In genomic region chr9:89602978-89603628, GRCh38 we compare ENCODE assay signal across 8 cellular contexts. TPM values are rescaled to one million over a fixed set of nuclear protein-coding genes. Genes with fewer than 3 reads are reported as not detected.
DNase-seq lines count a peak whose midpoint lies in the region; ATAC-seq and TF ChIP-seq lines count a peak whose summit lies in the region.

No MANE protein-coding gene starts in this region.

- TF ChIP-seq POLR2A in Peyer's patch (IDR thresholded peaks at IDR 0.05): peak in 1 of 2 donors; percentile 9

- no peak overlapping the region for H2AFZ ChIP-seq in Karpas-422 (ENCODE audit: low read length)

- no peaks in the 10 kb centered on the region for H3K79me2 ChIP-seq in Karpas-422 (ENCODE audit: low read length)

- POLR2A ChIA-PET in GM10248 (lab: Yijun Ruan, JAX): interaction anchor here (0.7 to 1.2 kb wide), 3 partner anchors 148 to 359 kb away, joined by 3 to 4 read pairs (median 4); no protein-coding TSS in a partner anchor

- no peaks in the 10 kb centered on the region for H4K20me1 ChIP-seq in Karpas-422 (ENCODE audit: insufficient read depth, low read depth, low read length)

- H3K36me3 ChIP-seq in Karpas-422 (ENCODE audit: insufficient read depth, low read length) (no peaks in the 10 kb centered on the region), Peyer's patch (no peaks in the 10 kb centered on the region)

- peaks cover 0 to 2% of the 10 kb centered on the region in 2 donors for H3K36me3 Mint-ChIP-seq in activated T-cell treated with anti-CD3 and anti-CD28 coated beads, Interleukin-2, amount 50 U/mL, for 72 hours (ENCODE audit: insufficient read depth in 2 of 2)

- peak; percentile 93 for TF ChIP-seq CTCF in GM10248 (IDR thresholded peaks at IDR 0.05; ENCODE audit: control extremely low read depth, extremely low read depth, low read depth, missing control alignments)
- TF ChIP-seq CTCF in Peyer's patch (IDR thresholded peaks at IDR 0.05): peak; percentile 66 to 95 (median 88)

- H3K9me3 Mint-ChIP-seq in activated T-cell treated with anti-CD3 and anti-CD28 coated beads, Interleukin-2, amount 50 U/mL, for 72 hours: no peaks in the 10 kb centered on the region

- CTCF ChIA-PET in GM10248 (lab: Yijun Ruan, JAX): interaction anchor here (0.6 to 19.3 kb wide), 67 partner anchors 8 to 1277 kb away, joined by 3 to 298 read pairs (median 4); no protein-coding TSS in a partner anchor

- peak overlapping the region; percentile 45 for H3K27ac Mint-ChIP-seq in activated T-cell treated with anti-CD3 and anti-CD28 coated beads, Interleukin-2, amount 50 U/mL, for 72 hours

- no peaks in the 10 kb centered on the region for H3K27me3 Mint-ChIP-seq in activated T-cell treated with anti-CD3 and anti-CD28 coated beads, Interleukin-2, amount 50 U/mL, for 72 hours (ENCODE audit: low read depth)

- H3K27me3 ChIP-seq in Karpas-422 (ENCODE audit: low read length) (no peaks in the 10 kb centered on the region), Peyer's patch (no peaks in the 10 kb centered on the region)

- H3K4me1 Mint-ChIP-seq in activated T-cell treated with anti-CD3 and anti-CD28 coated beads, Interleukin-2, amount 50 U/mL, for 72 hours (ENCODE audit: low read depth): peaks cover 30% of the 10 kb centered on the region

- H3K4me3 Mint-ChIP-seq in activated T-cell treated with anti-CD3 and anti-CD28 coated beads, Interleukin-2, amount 50 U/mL, for 72 hours: peak overlapping the region; percentile 85 to 91

- no peak overlapping the region for H3K9ac ChIP-seq in Karpas-422 (ENCODE audit: low read length)

- H3K9me3 ChIP-seq in Karpas-422 (ENCODE audit: low read length) (no peaks in the 10 kb centered on the region), Peyer's patch (no peaks in the 10 kb centered on the region)

- DNase-seq in GM10248 (ENCODE audit: extremely low spot score): peak; percentile 81
- peak; percentile 91 for DNase-seq in Karpas-422
- peak; percentile 86 to 96 (median 95) for DNase-seq in Peyer's patch
- DNase-seq in activated T-cell treated with anti-CD3 and anti-CD28 coated beads, Interleukin-2, amount 50 U/mL, for 72 hours: peak; percentile 90 to 91
- peak; percentile 58 for DNase-seq in fibroblast of gingiva (ENCODE audit: low read depth)
- peak; percentile 84 for DNase-seq in myocyte (ENCODE audit: low read depth)
- DNase-seq in stimulated activated CD8-positive, alpha-beta memory T cell treated with anti-CD3 and anti-CD28 coated beads, Interleukin-4, amount 100 ng/mL, for 48 hours: peak; percentile 93

- H3K4me1 ChIP-seq in Karpas-422 (ENCODE audit: low read length) (peaks cover 14% of the 10 kb centered on the region), Peyer's patch (peaks cover 0 to 31% (median 21%) of the 10 kb centered on the region in 4 donors)

- no peak overlapping the region for H3K4me3 ChIP-seq in Karpas-422 (ENCODE audit: low read length)
- H3K4me3 ChIP-seq in Peyer's patch: peak overlapping the region; percentile 49 to 94 (median 58)

- peak overlapping the region; percentile 49 for H3K4me2 ChIP-seq in Karpas-422 (ENCODE audit: low read depth, low read length, poor library complexity, severe bottlenecking)

- ATAC-seq in activated T-cell treated with anti-CD3 and anti-CD28 coated beads, Interleukin-2, amount 50 U/mL, for 72 hours (replicated peaks in 1 of 2): peak; percentile 23 to 27
- no peak for ATAC-seq in GM18873 (IDR thresholded peaks at IDR 0.05; ENCODE audit: low FRiP score, unreplicated experiment)

- H3K9me2 ChIP-seq in Karpas-422 (replicated peaks; ENCODE audit: insufficient read depth, low read length): no peaks in the 10 kb centered on the region

- H3K27ac ChIP-seq in Karpas-422 (ENCODE audit: low read length): no peak overlapping the region
- H3K27ac ChIP-seq in Peyer's patch: peak overlapping the region; percentile 41 to 98 (median 56)

RNA-seq across cellular contexts. Expression of gene GADD45G, which starts 1.7 kb away (rescaled TPM):
- total RNA-seq in Karpas-422 (2014; rRNA removed; shearing (Covaris generic); ENCODE audit: low replicate concordance): not detected in 2 replicates
- total RNA-seq in Peyer's patch: 10 to 100 TPM in 3 of 4 donors, 1 to 10 TPM in 1; 8.7 to 37.1 (median 12.8) TPM
- total RNA-seq in activated T-cell treated with anti-CD3 and anti-CD28 coated beads, Interleukin-2, amount 50 U/mL, for 72 hours: 1 to 10 TPM; 6.0 TPM
- 24.1 and 81.1 TPM in 2 replicates for total RNA-seq in myocyte
- polyA plus RNA-seq in myocyte (2012): 42.4 TPM
